ENCODE assay signal across 1 cellular context in genomic region chr5:177349362-177349647, GRCh38.
TF ChIP-seq lines count a peak whose summit lies in the region.

No MANE protein-coding gene starts in this region.

TF ChIP-seq in K562, 482 proteins besides CTCF, POLR2A, EP300 and RAD21:
- TF ChIP-seq NR3C1 (CRISPR knock-in tag; IDR thresholded peaks at IDR 0.05) (no peak), GTF2B (IDR thresholded peaks at IDR 0.05; ENCODE audit: extremely low read depth, insufficient read length) (no peak), ZNF79 (CRISPR knock-in tag; IDR thresholded peaks at IDR 0.05; ENCODE audit: low read depth) (no peak), GABPB2 (CRISPR knock-in tag; conservative IDR thresholded peaks at IDR 0.05) (no peak), IFI16 (CRISPR knock-in tag; IDR thresholded peaks at IDR 0.05) (no peak), NR4A1 (CRISPR knock-in tag; IDR thresholded peaks at IDR 0.05) (no peak), NR4A1 (tag; IDR thresholded peaks at IDR 0.05) (no peak), CGGBP1 (CRISPR knock-in tag; IDR thresholded peaks at IDR 0.05) (no peak), CBX3 (IDR thresholded peaks at IDR 0.05; ENCODE audit: borderline replicate concordance in 1 of 2, low read length in 2 of 2) (no peak), E2F5 (CRISPR knock-in tag; IDR thresholded peaks at IDR 0.05) (no peak), ZNF212 (CRISPR knock-in tag; IDR thresholded peaks at IDR 0.05) (no peak)
